Comparison of ENCODE assay signal across 22 cellular contexts in the genomic region with DNA sequence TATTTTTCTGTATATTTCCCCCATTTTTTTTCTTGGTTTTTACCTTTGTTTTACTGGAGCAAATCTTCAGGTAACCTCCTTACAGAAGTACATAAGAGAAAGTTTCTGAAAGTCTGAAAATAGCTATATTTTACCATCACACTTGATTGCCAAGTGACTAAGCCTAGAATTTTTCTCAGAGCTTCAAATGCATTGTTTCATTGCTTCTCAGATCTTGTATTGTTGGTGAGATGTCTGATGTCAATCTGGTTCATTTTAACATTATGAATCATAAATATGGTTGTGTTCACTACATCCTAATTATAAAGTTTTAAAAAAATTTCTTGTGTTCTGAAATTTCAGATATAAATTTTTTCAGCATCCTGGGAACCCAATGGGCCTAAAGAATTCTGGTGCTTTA.
DNase-seq lines count a peak whose midpoint lies in the region; ATAC-seq, FAIRE-seq and TF ChIP-seq lines count a peak whose summit lies in the region.
"Had no signal": no experiment of that assay in that cellular context is flagged by ENCODE, and none has a peak within 500 bp of the region (broad histone marks: within the 10 kb centered on the region; RNA-seq: fewer than 3 reads in every experiment).

No MANE protein-coding gene starts in this region.

- no peaks in the 10 kb centered on the region for H3K9me3 Mint-ChIP-seq in nephron

- no peaks in the 10 kb centered on the region for H3K27me3 ChIP-seq in OCI-LY3 (ENCODE audit: low read depth, low read length)

- H3K9me3 ChIP-seq in A549, result no peaks in the 10 kb centered on the region
- no peaks in the 10 kb centered on the region for H3K9me3 ChIP-seq in OCI-LY3 (ENCODE audit: insufficient read depth, low read length)

- peaks cover 11% of the 10 kb centered on the region; the same call in 1 of the 2 replicates for H3K79me2 ChIP-seq in OCI-LY3 (ENCODE audit: low read length)

- no peaks in the 10 kb centered on the region for H3K27me3 Mint-ChIP-seq in nephron (ENCODE audit: low read depth)
- H3K27me3 Mint-ChIP-seq: B cell had no signal

- H3K4me2 ChIP-seq in A549, result no peak overlapping the region
- H3K4me2 ChIP-seq in OCI-LY3 (ENCODE audit: low read length), result peak overlapping the region; percentile 64

- H3K27ac ChIP-seq in A549 (no peak overlapping the region), OCI-LY3 (ENCODE audit: low read length) (peak overlapping the region; percentile 90)
- H3K27ac ChIP-seq: HL-60 had no signal

- ATAC-seq in A549, result no peak
- ATAC-seq: HCT116, HepG2 had no signal

- no peaks in the 10 kb centered on the region for H3K36me3 ChIP-seq in OCI-LY3 (replicated peaks; ENCODE audit: low read depth, low read length)

- CTCF ChIA-PET in A549 (lab: Yijun Ruan, JAX), result interaction anchor here (0.7 to 1.9 kb wide), 4 partner anchors 15 to 544 kb away, joined by 3 to 6 read pairs (median 4); no protein-coding TSS in a partner anchor

- peak overlapping the region in 2 of 3 experiments; percentile 35 to 95 for H3K27ac Mint-ChIP-seq in nephron
- H3K27ac Mint-ChIP-seq: B cell, CD14-positive monocyte had no signal

- H3K36me3 Mint-ChIP-seq in nephron (ENCODE audit: low read depth), result no peaks in the 10 kb centered on the region
- H3K36me3 Mint-ChIP-seq: CD14-positive monocyte had no signal

- peaks cover 27% of the 10 kb centered on the region for H3K4me1 Mint-ChIP-seq in nephron

- peaks cover 23% of the 10 kb centered on the region for H3K4me1 ChIP-seq in A549
- peaks cover 72% of the 10 kb centered on the region for H3K4me1 ChIP-seq in OCI-LY3 (ENCODE audit: low read length)

- no peak for TF ChIP-seq RAD21 in A549 (conservative IDR thresholded peaks at IDR 0.05 in 1 of 2, IDR thresholded peaks at IDR 0.05 in 1 of 2)

- H3K9ac ChIP-seq in OCI-LY3 (ENCODE audit: low read length), result peak overlapping the region; percentile 31

- no peaks in the 10 kb centered on the region for H4K20me1 ChIP-seq in OCI-LY3 (ENCODE audit: insufficient read depth, low read length)

- no peak for TF ChIP-seq POLR2A in A549 (IDR thresholded peaks at IDR 0.05; ENCODE audit: low read length)
- no peak for TF ChIP-seq POLR2A in lower leg skin (IDR thresholded peaks at IDR 0.05)

- no peak overlapping the region for H3K4me3 Mint-ChIP-seq in nephron
- H3K4me3 Mint-ChIP-seq: B cell, CD14-positive monocyte had no signal

- DNase-seq in A549 (ENCODE audit: low read depth in 1 of 2, low spot score in 1 of 2), result no peak
- DNase-seq in dermis blood vessel endothelial cell, result peak; percentile 39
- no peak for DNase-seq in kidney tubule cell (ENCODE audit: low spot score)
- no peak for DNase-seq in lower leg skin (ENCODE audit: low spot score in 2 of 2)
- no peak for DNase-seq in NCI-H2107 (lab: John Stamatoyannopoulos, UW)
- DNase-seq: KG1, MV-4-11, NCI-H1105 treated with DMSO at 0.1 percent for 48 hours, NCI-H2081, NCI-H2171 treated with DMSO at 0.1 percent for 48 hours, NCI-H524 treated with DMSO at 0.1 percent for 48 hours, NCI-H82, OCI-M1, Right ventricle myocardium superior had no signal

- H3K4me3 ChIP-seq in A549, result no peak overlapping the region
- H3K4me3 ChIP-seq in OCI-LY3 (ENCODE audit: low read length), result peak overlapping the region; percentile 43
- no peak overlapping the region for H3K4me3 ChIP-seq in lower leg skin (ENCODE audit: low read depth, poor library complexity, severe bottlenecking)

- peak; percentile 43 for FAIRE-seq in A549 (lab: Jason Lieb, UNC)
- FAIRE-seq: H1, HepG2 had no signal

- intact Hi-C loops in lower leg skin (cut with DNase I; ENCODE audit: low total_unique reads), result no loop called here

- no peak for TF ChIP-seq CTCF in A549 (IDR thresholded peaks at IDR 0.05)
- no peak for TF ChIP-seq CTCF in OCI-LY3 (IDR thresholded peaks at IDR 0.05; ENCODE audit: low read depth, low read length)
- no peak for TF ChIP-seq CTCF in nephron (IDR thresholded peaks at IDR 0.05; ENCODE audit: unreplicated experiment in 3 of 3)
- TF ChIP-seq CTCF in lower leg skin (IDR thresholded peaks at IDR 0.05), result no peak

- TF ChIP-seq EP300 in A549 (IDR thresholded peaks at IDR 0.05), result no peak

- H2AFZ ChIP-seq in OCI-LY3 (ENCODE audit: low read depth, low read length), result 0 out of 2 replicates have a peak overlapping the region, but pooled peaks have one; percentile 37

- POLR2A ChIA-PET in A549 (lab: Yijun Ruan, JAX), result no interaction called here

TF ChIP-seq in A549, 52 proteins besides CTCF, POLR2A, EP300 and RAD21:
- TF ChIP-seq BHLHE40 (IDR thresholded peaks at IDR 0.05; ENCODE audit: low read depth, low read length), result no peak
- no peak for TF ChIP-seq GATA3 (IDR thresholded peaks at IDR 0.05; ENCODE audit: borderline replicate concordance)
- TF ChIP-seq KDM5A (IDR thresholded peaks at IDR 0.05), result no peak
- TF ChIP-seq EHF (CRISPR knock-in tag; IDR thresholded peaks at IDR 0.05), result no peak
- TF ChIP-seq CBX8 (IDR thresholded peaks at IDR 0.05), result no peak
- TF ChIP-seq NFE2L2 (conservative IDR thresholded peaks at IDR 0.05; ENCODE audit: low read length), result no peak
- TF ChIP-seq HEYL (CRISPR knock-in tag; IDR thresholded peaks at IDR 0.05), result no peak
- TF ChIP-seq, protein P1, sequence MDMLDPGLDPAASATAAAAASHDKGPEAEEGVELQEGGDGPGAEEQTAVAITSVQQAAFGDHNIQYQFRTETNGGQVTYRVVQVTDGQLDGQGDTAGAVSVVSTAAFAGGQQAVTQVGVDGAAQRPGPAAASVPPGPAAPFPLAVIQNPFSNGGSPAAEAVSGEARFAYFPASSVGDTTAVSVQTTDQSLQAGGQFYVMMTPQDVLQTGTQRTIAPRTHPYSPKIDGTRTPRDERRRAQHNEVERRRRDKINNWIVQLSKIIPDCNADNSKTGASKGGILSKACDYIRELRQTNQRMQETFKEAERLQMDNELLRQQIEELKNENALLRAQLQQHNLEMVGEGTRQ (IDR thresholded peaks at IDR 0.05), result no peak
- no peak for TF ChIP-seq RARB (CRISPR knock-in tag; IDR thresholded peaks at IDR 0.05)
- no peak for TF ChIP-seq RCOR1 (IDR thresholded peaks at IDR 0.05; ENCODE audit: low read depth, low read length)
- TF ChIP-seq HOXB13 (CRISPR knock-in tag; IDR thresholded peaks at IDR 0.05; ENCODE audit: low read depth), result no peak
- no peak for TF ChIP-seq NR3C1 (IDR thresholded peaks at IDR 0.05)
